In the genomic region with DNA sequence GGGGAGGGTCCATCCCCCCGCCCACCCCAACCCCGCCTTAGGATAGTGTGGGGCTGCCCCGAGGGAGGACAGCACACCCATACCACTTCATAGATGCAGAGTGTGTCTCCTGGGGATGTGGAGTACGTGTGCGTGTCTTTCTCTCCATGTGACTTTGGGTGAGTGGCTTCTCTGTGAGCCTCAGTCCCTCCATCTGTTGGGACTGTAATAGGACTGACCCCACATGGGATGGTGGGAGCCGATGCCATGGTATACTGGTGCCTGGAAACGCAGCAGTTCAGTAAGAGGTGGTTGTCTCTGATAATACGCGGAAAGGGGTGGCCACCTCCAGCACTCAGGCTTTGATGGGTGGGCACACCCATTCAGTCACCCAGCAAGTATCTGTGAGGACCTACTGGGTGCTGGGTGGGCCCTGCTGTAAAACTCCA, we compare ENCODE assay signal across 8 cellular contexts. TPM values are rescaled to one million over a fixed set of nuclear protein-coding genes. Genes with fewer than 3 reads are reported as not detected.
DNase-seq lines count a peak whose midpoint lies in the region; ATAC-seq, FAIRE-seq and TF ChIP-seq lines count a peak whose summit lies in the region.

No MANE protein-coding gene starts in this region.

- dilution Hi-C loops in endothelial cell of umbilical vein (cut with MboI; ENCODE audit: extremely low pct_ligation_motif_present, low sequenced_read_pairs) = no loop called here

- H3K79me2 ChIP-seq in PC-9 (ENCODE audit: low read depth) (peaks cover 32% of the 10 kb centered on the region), endothelial cell of umbilical vein (ENCODE audit: control insufficient read depth, insufficient read depth, low read length) (peaks cover 32% of the 10 kb centered on the region)

- H3K27ac ChIP-seq in PC-9 (0 out of 2 replicates have a peak overlapping the region, but pooled peaks have one; percentile 3), endothelial cell of umbilical vein (ENCODE audit: insufficient read depth, low read depth, low read length) (peak overlapping the region; percentile 13), pancreas (peak overlapping the region; percentile 55 to 91 (median 62))

- CTCF ChIA-PET in PC-9 (lab: Charles Lee) = interaction anchor here (0.6 kb wide), 1 partner anchor 1674 kb away, joined by 3 read pairs; no protein-coding TSS in a partner anchor
- CTCF ChIA-PET in endothelial cell of umbilical vein (lab: Charles Lee) = interaction anchor here (1.0 kb wide), 1 partner anchor 13 kb away, joined by 3 read pairs; no protein-coding TSS in a partner anchor

- no peaks in the 10 kb centered on the region for H3K9me2 ChIP-seq in PC-9 (ENCODE audit: insufficient read depth)

- H3K9me3 ChIP-seq in PC-9 (ENCODE audit: insufficient read depth, low read depth) (no peaks in the 10 kb centered on the region), endothelial cell of umbilical vein (replicated peaks; ENCODE audit: control insufficient read depth, insufficient read depth, low read length) (no peaks in the 10 kb centered on the region), pancreas (no peaks in the 10 kb centered on the region)

- no peak for DNase-seq in GM12864 (ENCODE audit: low read depth)
- DNase-seq in PC-9 = no peak
- DNase-seq in endothelial cell of umbilical vein (ENCODE audit: low read depth, low spot score) = no peak
- no peak for DNase-seq in pancreas
- no peak for DNase-seq in urothelium cell line (ENCODE audit: low spot score)
- no peak for DNase-seq in frontal cortex (ENCODE audit: low spot score in 2 of 2)
- no peak for DNase-seq in COR-L47 (lab: John Stamatoyannopoulos, UW)

- POLR2A ChIA-PET in PC-9 (lab: Charles Lee; ENCODE audit: unreplicated experiment) (interaction anchor here (0.6 kb wide), 1 partner anchor 107 kb away, joined by 3 read pairs; no protein-coding TSS in a partner anchor), endothelial cell of umbilical vein (lab: Charles Lee) (no interaction called here)

- no peaks in the 10 kb centered on the region for H3K9me1 ChIP-seq in endothelial cell of umbilical vein (replicated peaks; ENCODE audit: control insufficient read depth, extremely low read depth, insufficient read depth, low read length)

- TF ChIP-seq POLR2A in endothelial cell of umbilical vein (IDR thresholded peaks at IDR 0.05; ENCODE audit: low read depth, low read length) = no peak

- intact Hi-C loops in PC-9 (cut with micrococcal nuclease; ENCODE audit: unreplicated experiment) (loop anchor here (1.0 kb wide), 1 partner anchor 14 kb away; no protein-coding TSS in a partner anchor), endothelial cell of umbilical vein (cut with micrococcal nuclease) (no loop called here), pancreas (cut with DNase I) (no loop called here)

- peak overlapping the region; percentile 72 for H3K4me3 ChIP-seq in GM12864 (ENCODE audit: low read depth, low read length)
- peak overlapping the region; percentile 76; the same call in 1 of the 2 replicates for H3K4me3 ChIP-seq in PC-9
- peak overlapping the region in 2 of 3 experiments; percentile 40 to 85 for H3K4me3 ChIP-seq in endothelial cell of umbilical vein (replicated peaks in 1 of 3; ENCODE audit: insufficient read depth in 1 of 3, low read depth in 1 of 3, low read length in 3 of 3)
- peak overlapping the region; percentile 40 to 74 (median 64) for H3K4me3 ChIP-seq in pancreas

- WGBS in pancreas, 2 donors = 12 to 15% methylated on average over 9 of the region's 9 CpGs

- BruUV-seq in PC-9 (replicated peaks; lab: Mats Ljungman, UMichigan) (no TSS peak), endothelial cell of umbilical vein (replicated peaks; lab: Mats Ljungman, UMichigan) (no TSS peak)

- ATAC-seq in pancreas (peak in 3 of 4 donors; percentile 0 to 2 (median 1)), GM18870 (IDR thresholded peaks at IDR 0.05; ENCODE audit: unreplicated experiment) (no peak)

- H3K9ac ChIP-seq in endothelial cell of umbilical vein (replicated peaks; ENCODE audit: extremely low read depth, insufficient read depth, low read length) = no peak overlapping the region

- H4K20me1 ChIP-seq in PC-9 (ENCODE audit: insufficient read depth) = 0 out of 2 replicates have a peak, but pooled peaks cover 4% of the 10 kb centered on the region
- no peaks in the 10 kb centered on the region for H4K20me1 ChIP-seq in endothelial cell of umbilical vein (replicated peaks; ENCODE audit: control insufficient read depth, extremely low read depth, insufficient read depth, low read length)

- peaks cover 43% of the 10 kb centered on the region; the same call in 1 of the 2 replicates for H3F3A ChIP-seq in PC-9 (ENCODE audit: insufficient read depth, low read depth)

- H3K4me2 ChIP-seq in PC-9 (peak overlapping the region; percentile 98), endothelial cell of umbilical vein (ENCODE audit: insufficient read depth, low read length) (no peak overlapping the region)

- TF ChIP-seq CTCF in GM12864 (IDR thresholded peaks at IDR 0.05; ENCODE audit: low read depth, low read length, missing control alignments) (no peak), PC-9 (conservative IDR thresholded peaks at IDR 0.05) (no peak), endothelial cell of umbilical vein (IDR thresholded peaks at IDR 0.05; ENCODE audit: extremely low read depth in 1 of 2, insufficient read depth in 1 of 2, low read depth in 1 of 2, low read length in 2 of 2) (no peak), pancreas (IDR thresholded peaks at IDR 0.05) (no peak)

- no peaks in the 10 kb centered on the region for H3K27me3 ChIP-seq in PC-9 (ENCODE audit: insufficient read depth, low read depth)
- no peaks in the 10 kb centered on the region for H3K27me3 ChIP-seq in endothelial cell of umbilical vein (ENCODE audit: control insufficient read depth in 2 of 2, insufficient read depth in 2 of 2, low read length in 2 of 2)
- H3K27me3 ChIP-seq in pancreas = no peaks in the 10 kb centered on the region

- H3K36me3 ChIP-seq in PC-9 (ENCODE audit: low read depth) (no peaks in the 10 kb centered on the region; the same call in 1 of the 2 replicates), endothelial cell of umbilical vein (ENCODE audit: control insufficient read depth in 2 of 2, extremely low read depth in 1 of 2, insufficient read depth in 2 of 2, low read length in 2 of 2) (peaks cover 6 to 27% of the 10 kb centered on the region in 2 experiments), pancreas (peaks cover under 1 to 22% (median 21%) of the 10 kb centered on the region in 3 donors)

- H3K4me1 ChIP-seq in PC-9 (replicated peaks; ENCODE audit: insufficient read depth) (peaks cover 27% of the 10 kb centered on the region), endothelial cell of umbilical vein (ENCODE audit: control insufficient read depth, extremely low read depth, insufficient read depth, low read length) (peaks cover 42% of the 10 kb centered on the region), pancreas (peaks cover 8 to 13% (median 10%) of the 10 kb centered on the region in 3 donors)

- FAIRE-seq in endothelial cell of umbilical vein (lab: Jason Lieb, UNC) (peak; percentile 52), pancreas (lab: Jason Lieb, UNC) (no peak), urothelium cell line (lab: Jason Lieb, UNC) (no peak), frontal cortex (lab: Jason Lieb, UNC) (no peak)

- no peak overlapping the region for H2AFZ ChIP-seq in PC-9
- no peak overlapping the region for H2AFZ ChIP-seq in endothelial cell of umbilical vein (ENCODE audit: low read depth, low read length)

RNA-seq across cellular contexts. Expression of gene PRKD2, which starts 0.8 kb away (rescaled TPM):
- total RNA-seq in PC-9 (2021) = 88.5 and 97.8 TPM in 2 replicates
- 94.9 and 101 TPM in 2 replicates for total RNA-seq in endothelial cell of umbilical vein
- polyA plus RNA-seq in endothelial cell of umbilical vein = 40.4 and 42.4 TPM in 2 replicates
- polyA plus RNA-seq in endothelial cell of umbilical vein (2011; cell fraction: cytosol; rRNA removed) = 34.8 and 36.2 TPM in 2 replicates
- polyA plus RNA-seq in endothelial cell of umbilical vein (2011; cell fraction: nucleus; rRNA removed) = 69.1 and 74.5 TPM in 2 replicates
- 45.1 and 54.6 TPM in 2 replicates for polyA plus RNA-seq in endothelial cell of umbilical vein (2012)
- 43.7 and 55.6 TPM in 2 replicates for polyA minus RNA-seq in endothelial cell of umbilical vein
- 10.0 TPM for polyA minus RNA-seq in endothelial cell of umbilical vein (2011; cell fraction: cytosol; rRNA and poly(A)+ RNA removed)
- polyA minus RNA-seq in endothelial cell of umbilical vein (2011; cell fraction: nucleus; rRNA and poly(A)+ RNA removed) = 22.5 and 33.7 TPM in 2 replicates
- 10 to 100 TPM; 13.8 to 33.5 (median 20.4) TPM for total RNA-seq in pancreas
- 10 to 100 TPM; 61.1 to 90.3 TPM for polyA plus RNA-seq in pancreas
- 5.3 TPM for total RNA-seq in frontal cortex

RNA-seq across cellular contexts. Expression of gene FKRP, which starts 28.1 kb away (rescaled TPM):
- 7.6 and 10.6 TPM in 2 replicates for total RNA-seq in PC-9 (2021)
- 28.6 and 32.8 TPM in 2 replicates for total RNA-seq in endothelial cell of umbilical vein
- 31.5 and 33.5 TPM in 2 replicates for polyA plus RNA-seq in endothelial cell of umbilical vein
- 14.6 and 23.7 TPM in 2 replicates for polyA plus RNA-seq in endothelial cell of umbilical vein (2011; cell fraction: cytosol; rRNA removed)
- polyA plus RNA-seq in endothelial cell of umbilical vein (2011; cell fraction: nucleus; rRNA removed) = 49.9 and 63.7 TPM in 2 replicates
- polyA plus RNA-seq in endothelial cell of umbilical vein (2012) = 23.5 and 24.5 TPM in 2 replicates
- polyA minus RNA-seq in endothelial cell of umbilical vein = 15.9 and 23.2 TPM in 2 replicates
- 3.3 TPM for polyA minus RNA-seq in endothelial cell of umbilical vein (2011; cell fraction: cytosol; rRNA and poly(A)+ RNA removed)
- 14.5 and 18.0 TPM in 2 replicates for polyA minus RNA-seq in endothelial cell of umbilical vein (2011; cell fraction: nucleus; rRNA and poly(A)+ RNA removed)
- 1 to 10 TPM; 5.0 to 9.4 (median 6.5) TPM for total RNA-seq in pancreas
- 10 to 100 TPM; 16.6 to 17.4 TPM for polyA plus RNA-seq in pancreas
- 12.6 TPM for total RNA-seq in frontal cortex

RNA-seq across cellular contexts. Expression of gene STRN4, which starts 28.5 kb away (rescaled TPM):
- total RNA-seq in PC-9 (2021) (93.3 and 131 TPM in 2 replicates), endothelial cell of umbilical vein (108 and 116 TPM in 2 replicates), pancreas (10 to 100 TPM; 26.4 to 43.5 (median 32.6) TPM), frontal cortex (86.4 TPM)
- polyA plus RNA-seq in endothelial cell of umbilical vein (144 and 179 TPM in 2 replicates), pancreas (10 to 100 TPM; 43.4 to 48.0 TPM)
- polyA plus RNA-seq in endothelial cell of umbilical vein (2011; cell fraction: cytosol; rRNA removed) = 87.1 and 114 TPM in 2 replicates
- 179 and 227 TPM in 2 replicates for polyA plus RNA-seq in endothelial cell of umbilical vein (2011; cell fraction: nucleus; rRNA removed)
- polyA plus RNA-seq in endothelial cell of umbilical vein (2012) = 54.6 and 71.2 TPM in 2 replicates
- 86.7 and 114 TPM in 2 replicates for polyA minus RNA-seq in endothelial cell of umbilical vein
- 31.5 TPM for polyA minus RNA-seq in endothelial cell of umbilical vein (2011; cell fraction: cytosol; rRNA and poly(A)+ RNA removed)
- polyA minus RNA-seq in endothelial cell of umbilical vein (2011; cell fraction: nucleus; rRNA and poly(A)+ RNA removed) = 65.9 and 118 TPM in 2 replicates

RNA-seq across cellular contexts. Expression of gene DACT3, which starts 56.7 kb away (rescaled TPM):
- total RNA-seq in PC-9 (2021) = 0.13 TPM in 1 of 2 replicates, not detected in the other
- total RNA-seq in endothelial cell of umbilical vein = 0.22 and 0.65 TPM in 2 replicates
- polyA plus RNA-seq in endothelial cell of umbilical vein = 0.76 and 0.83 TPM in 2 replicates
- polyA plus RNA-seq in endothelial cell of umbilical vein (2011; cell fraction: cytosol; rRNA removed) = 0.39 TPM in 2 replicates
- 0.39 and 0.55 TPM in 2 replicates for polyA plus RNA-seq in endothelial cell of umbilical vein (2011; cell fraction: nucleus; rRNA removed)
- 0.37 and 0.90 TPM in 2 replicates for polyA plus RNA-seq in endothelial cell of umbilical vein (2012)
- polyA minus RNA-seq in endothelial cell of umbilical vein = 0.41 and 0.49 TPM in 2 replicates
- polyA minus RNA-seq in endothelial cell of umbilical vein (2011; cell fraction: cytosol; rRNA and poly(A)+ RNA removed) = not detected
- polyA minus RNA-seq in endothelial cell of umbilical vein (2011; cell fraction: nucleus; rRNA and poly(A)+ RNA removed) = 0.19 and 0.29 TPM in 2 replicates
- 1 to 10 TPM in 2 of 6 donors, under 1 TPM in 4; 0.24 to 1.7 (median 0.48) TPM for total RNA-seq in pancreas
- 1 to 10 TPM in 1 of 2 donors, under 1 TPM in 1; 0.89 to 1.3 TPM for polyA plus RNA-seq in pancreas
- 17.5 TPM for total RNA-seq in frontal cortex

Comparison
In these comparisons a context has a peak if more than half of its experiments do, and no peak if none do; other contexts are left out.
1. H3K27ac ChIP-seq: peak in every context shown above with its lines; median percentile 62 in pancreas; 13 in endothelial cell of umbilical vein; 3 in PC-9.